Comparison of ENCODE assay signal across 15 cellular contexts in the genomic region with DNA sequence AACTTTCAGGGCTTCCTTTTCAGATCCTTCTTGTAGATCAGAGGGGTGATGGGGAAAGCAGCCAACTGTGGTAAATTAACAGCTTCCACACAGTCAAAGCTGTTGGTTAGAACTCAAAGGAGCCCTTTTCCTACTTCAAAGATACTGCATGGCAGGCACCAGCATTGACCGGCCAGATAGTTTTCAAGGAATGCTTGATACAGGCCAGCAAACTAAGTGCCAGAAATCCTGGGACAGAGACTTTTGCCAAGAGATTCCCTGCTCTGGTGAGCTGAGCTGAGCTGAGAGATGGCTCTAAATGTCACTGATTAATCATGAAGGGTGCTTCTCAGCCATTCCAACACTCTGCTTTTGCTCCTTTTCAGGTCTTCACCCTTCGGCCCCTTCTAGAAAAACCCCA.
DNase-seq lines count a peak whose midpoint lies in the region; ATAC-seq and TF ChIP-seq lines count a peak whose summit lies in the region.
"Had no signal": no experiment of that assay in that cellular context is flagged by ENCODE, and none has a peak within 500 bp of the region (broad histone marks: within the 10 kb centered on the region; RNA-seq: fewer than 3 reads in every experiment).

No MANE protein-coding gene starts in this region.

- ATAC-seq in left ventricle myocardium superior (peak; percentile 93), sciatic nerve (peak; percentile 55)
- ATAC-seq: activated T-cell treated with anti-CD3 and anti-CD28 coated beads, Interleukin-2, amount 50 U/mL, for 72 hours; stimulated activated naive CD8-positive, alpha-beta T cell treated with anti-CD3 and anti-CD28 coated beads, Interleukin-15, Interleukin-2, amounts not matched to agents 100 U/mL and 50 U/mL, for 24 hours had no signal

- in situ Hi-C loops in astrocyte of the spinal cord (cut with HindIII; ENCODE audit: low sequenced_read_pairs) = no loop called here

- no peaks in the 10 kb centered on the region for H3K9me3 ChIP-seq in colonic mucosa

- H3K27ac ChIP-seq in colonic mucosa = no peak overlapping the region

- H3K9ac ChIP-seq in colonic mucosa (ENCODE audit: low read depth in 2 of 2, low read length in 2 of 2) = no peak overlapping the region

- intact Hi-C loops in left ventricle myocardium superior (cut with micrococcal nuclease) = no loop called here
- intact Hi-C loops in sciatic nerve (cut with DNase I) = loop anchor here (1.0 kb wide), 1 partner anchor 38 kb away; no protein-coding TSS in a partner anchor
- intact Hi-C loops in colonic mucosa (cut with DNase I) = no loop called here

- TF ChIP-seq CTCF in astrocyte of the spinal cord (IDR thresholded peaks at IDR 0.05; ENCODE audit: low read depth, low read length) (no peak), colonic mucosa (IDR thresholded peaks at IDR 0.05) (no peak)

- DNase-seq in GM04504 (ENCODE audit: low read depth) (peak; percentile 32), astrocyte of the spinal cord (ENCODE audit: low read depth, low spot score) (peak; percentile 18), left ventricle myocardium superior (peak; percentile 25), sciatic nerve (ENCODE audit: low spot score) (no peak), NCI-H1694 treated with DMSO at 0.1 percent for 48 hours (lab: John Stamatoyannopoulos, UW) (no peak), colonic mucosa (no peak), activated gamma-delta T cell (lab: John Stamatoyannopoulos, UW) (no peak), LoVo (ENCODE audit: low spot score) (no peak)
- DNase-seq: activated CD4-positive, alpha-beta T cell treated with anti-CD3 and anti-CD28 coated beads for 4 hours; activated T-cell treated with anti-CD3 and anti-CD28 coated beads, Interleukin-2, amount 50 U/mL, for 72 hours; C1 segment of cervical spinal cord; endodermal cell; NCI-H2227 treated with DMSO at 0.1 percent for 48 hours; stimulated activated CD4-positive, alpha-beta T cell treated with anti-CD3 and anti-CD28 coated beads, Interleukin-4, amount 100 ng/mL, for 24 hours; stimulated activated naive CD8-positive, alpha-beta T cell treated with anti-CD3 and anti-CD28 coated beads, Interleukin-15, Interleukin-2, amounts not matched to agents 100 U/mL and 50 U/mL, for 24 hours had no signal

- H3K36me3 ChIP-seq in colonic mucosa = no peaks in the 10 kb centered on the region

- H3K27me3 ChIP-seq in colonic mucosa = peaks cover 3% of the 10 kb centered on the region

- H3K4me3 ChIP-seq in astrocyte of the spinal cord (ENCODE audit: low read depth, low read length) = no peak overlapping the region
- no peak overlapping the region for H3K4me3 ChIP-seq in colonic mucosa

- H3K4me1 ChIP-seq in colonic mucosa = no peaks in the 10 kb centered on the region

Comparison
In these comparisons a context has a peak if more than half of its experiments do, and no peak if none do; other contexts are left out.
1. DNase-seq: peak in GM04504 (single experiment), astrocyte of the spinal cord (single experiment) and left ventricle myocardium superior (single experiment); none in sciatic nerve (single experiment), NCI-H1694 treated with DMSO at 0.1 percent for 48 hours (single experiment), colonic mucosa (single experiment), activated gamma-delta T cell (single experiment) and LoVo (single experiment).